ENCODE assay signal across 12 cellular contexts in genomic region chr10:95694665-95695064, GRCh38. TPM values are rescaled to one million over a fixed set of nuclear protein-coding genes. Genes with fewer than 3 reads are reported as not detected.
DNase-seq lines count a peak whose midpoint lies in the region; ATAC-seq and TF ChIP-seq lines count a peak whose summit lies in the region.
"Had no signal": no experiment of that assay in that cellular context is flagged by ENCODE, and none has a peak within 500 bp of the region (broad histone marks: within the 10 kb centered on the region; RNA-seq: fewer than 3 reads in every experiment).

No MANE protein-coding gene starts in this region.

- peak overlapping the region; percentile 36 to 99 (median 97) for H3K27ac Mint-ChIP-seq in CD4-positive, alpha-beta memory T cell
- H3K27ac Mint-ChIP-seq in activated T-helper 17 cell treated with anti-CD3 and anti-CD28 coated beads, Interleukin-2, amount 50 U/mL, for 72 hours, result peak overlapping the region; percentile 98
- H3K27ac Mint-ChIP-seq in natural killer cell treated with Interleukin-12 subunit alpha and Interleukin-12 subunit beta and Interleukin-15 and Interleukin-18, amount 100 ng/mL, for 72 hours, result peak overlapping the region; percentile 86 to 92

- RAD21 ChIA-PET in HCT116 (lab: Charles Lee; ENCODE audit: low non-redundant PET in 1 of 2, low total read pairs in 2 of 2, uncharacterized antibody in 2 of 2, unreplicated experiment in 2 of 2), result no interaction called here

- H3K9me3 Mint-ChIP-seq in CD4-positive, alpha-beta memory T cell, result peaks cover 0 to 4% (median 0%) of the 10 kb centered on the region in 8 donors
- H3K9me3 Mint-ChIP-seq in activated T-helper 17 cell treated with anti-CD3 and anti-CD28 coated beads, Interleukin-2, amount 50 U/mL, for 72 hours, result no peaks in the 10 kb centered on the region
- H3K9me3 Mint-ChIP-seq in natural killer cell treated with Interleukin-12 subunit alpha and Interleukin-12 subunit beta and Interleukin-15 and Interleukin-18, amount 100 ng/mL, for 72 hours, result no peaks in the 10 kb centered on the region

- TF ChIP-seq POLR2A in HCT116 (IDR thresholded peaks at IDR 0.05; ENCODE audit: borderline replicate concordance, extremely low read depth, insufficient read depth, insufficient read length), result no peak

- H3K4me3 Mint-ChIP-seq in CD4-positive, alpha-beta memory T cell, result peak overlapping the region in 6 of 8 donors; percentile 95 to 98 (median 96)
- peak overlapping the region; percentile 98 for H3K4me3 Mint-ChIP-seq in activated T-helper 17 cell treated with anti-CD3 and anti-CD28 coated beads, Interleukin-2, amount 50 U/mL, for 72 hours
- H3K4me3 Mint-ChIP-seq in natural killer cell treated with Interleukin-12 subunit alpha and Interleukin-12 subunit beta and Interleukin-15 and Interleukin-18, amount 100 ng/mL, for 72 hours, result peak overlapping the region; percentile 95

- BruUV-seq in HCT116 (replicated peaks; lab: Mats Ljungman, UMichigan), result no TSS peak

- no peak overlapping the region for H3K4me3 ChIP-seq in CD4-positive, alpha-beta memory T cell (ENCODE audit: low read length in 2 of 2)
- no peak overlapping the region for H3K4me3 ChIP-seq in HCT116 (replicated peaks in 1 of 2; ENCODE audit: low read depth in 1 of 2, low read length in 2 of 2)

- no peak for TF ChIP-seq RAD21 in HCT116 (IDR thresholded peaks at IDR 0.05; ENCODE audit: low read depth)

- POLR2A ChIA-PET in CD4-positive, alpha-beta memory T cell (lab: Charles Lee; ENCODE audit: partially characterized antibody), result interaction anchor here (1.3 to 4.0 kb wide), 7 partner anchors 38 to 435 kb away, joined by 4 to 27 read pairs (median 14); partner anchors contain the start of genes ALDH18A1, CC2D2B and ZNF518A
- POLR2A ChIA-PET in HCT116 (lab: Charles Lee), result interaction anchor here (2.1 kb wide), 1 partner anchor 147 kb away, joined by 6 read pairs; no protein-coding TSS in a partner anchor

- H3K9me2 ChIP-seq in HCT116 (ENCODE audit: insufficient read depth), result no peaks in the 10 kb centered on the region

- ATAC-seq in HCT116 (no peak), HG02885 (IDR thresholded peaks at IDR 0.05; ENCODE audit: poor library complexity, unreplicated experiment) (no peak)
- ATAC-seq in activated T-helper 17 cell treated with anti-CD3 and anti-CD28 coated beads, Interleukin-2, amount 50 U/mL, for 72 hours (replicated peaks), result no peak
- ATAC-seq in natural killer cell treated with Interleukin-12 subunit alpha and Interleukin-12 subunit beta and Interleukin-15 and Interleukin-18, amount 100 ng/mL, for 72 hours, result no peak

- H2AFZ ChIP-seq in HCT116 (ENCODE audit: low read depth, low read length, poor library complexity, severe bottlenecking), result peak overlapping the region; percentile 81

- no peaks in the 10 kb centered on the region for H3K9me3 ChIP-seq in CD4-positive, alpha-beta memory T cell (ENCODE audit: control insufficient read depth in 1 of 2, low read length in 2 of 2)
- no peaks in the 10 kb centered on the region for H3K9me3 ChIP-seq in HCT116 (ENCODE audit: control insufficient read depth in 1 of 2, insufficient read depth in 1 of 2, low read depth in 1 of 2, low read length in 2 of 2)
- H3K9me3 ChIP-seq: suprapubic skin had no signal

- H3K27me3 Mint-ChIP-seq in CD4-positive, alpha-beta memory T cell, result no peaks in the 10 kb centered on the region
- H3K27me3 Mint-ChIP-seq in activated T-helper 17 cell treated with anti-CD3 and anti-CD28 coated beads, Interleukin-2, amount 50 U/mL, for 72 hours, result peaks cover 9% of the 10 kb centered on the region
- H3K27me3 Mint-ChIP-seq in natural killer cell treated with Interleukin-12 subunit alpha and Interleukin-12 subunit beta and Interleukin-15 and Interleukin-18, amount 100 ng/mL, for 72 hours, result peaks cover 0 to 19% of the 10 kb centered on the region in 2 donors

- H4K20me1 ChIP-seq in HCT116 (ENCODE audit: insufficient read depth), result no peaks in the 10 kb centered on the region

- peaks cover 7 to 31% of the 10 kb centered on the region in 2 donors for H3K36me3 Mint-ChIP-seq in CD4-positive, alpha-beta memory T cell
- peaks cover 44% of the 10 kb centered on the region for H3K36me3 Mint-ChIP-seq in activated T-helper 17 cell treated with anti-CD3 and anti-CD28 coated beads, Interleukin-2, amount 50 U/mL, for 72 hours (ENCODE audit: low read depth)
- peaks cover 27% of the 10 kb centered on the region for H3K36me3 Mint-ChIP-seq in natural killer cell treated with Interleukin-12 subunit alpha and Interleukin-12 subunit beta and Interleukin-15 and Interleukin-18, amount 100 ng/mL, for 72 hours

- DNase-seq in CD4-positive, alpha-beta memory T cell, result no peak
- DNase-seq in HCT116 (ENCODE audit: low read depth, low spot score) (no peak), NCI-H345 treated with DMSO at 0.1 percent for 48 hours (lab: John Stamatoyannopoulos, UW; ENCODE audit: unreplicated experiment) (no peak)
- DNase-seq in natural killer cell treated with Interleukin-12 subunit alpha and Interleukin-12 subunit beta and Interleukin-15 and Interleukin-18, amount 100 ng/mL, for 72 hours (ENCODE audit: low spot score), result no peak
- no peak for DNase-seq in central memory CD4-positive, alpha-beta T cell
- no peak for DNase-seq in stimulated activated CD4-positive, alpha-beta T cell treated with anti-CD3 and anti-CD28 coated beads, Interleukin-4, amount 100 ng/mL, for 4 hours
- DNase-seq: Right ventricle myocardium superior; stimulated activated CD4-positive, alpha-beta T cell treated with anti-CD3 and anti-CD28 coated beads, Interleukin-2, amount 100 ng/mL, for 24 hours had no signal

- no peak overlapping the region for H3K27ac ChIP-seq in CD4-positive, alpha-beta memory T cell (ENCODE audit: low read depth, low read length)
- H3K27ac ChIP-seq in HCT116 (ENCODE audit: low read depth, low read length), result no peak overlapping the region
- H3K27ac ChIP-seq: epithelial cell of prostate, suprapubic skin had no signal

- no peaks in the 10 kb centered on the region for H3K27me3 ChIP-seq in CD4-positive, alpha-beta memory T cell (ENCODE audit: insufficient read depth, low read length)
- no peaks in the 10 kb centered on the region for H3K27me3 ChIP-seq in HCT116 (ENCODE audit: insufficient read depth, low read length)
- H3K27me3 ChIP-seq: suprapubic skin had no signal

- no peaks in the 10 kb centered on the region for H3K36me3 ChIP-seq in CD4-positive, alpha-beta memory T cell (ENCODE audit: insufficient read depth, low read length)
- H3K36me3 ChIP-seq in HCT116 (ENCODE audit: control insufficient read depth in 1 of 2, insufficient read depth in 2 of 2, low read length in 2 of 2), result peaks cover 15 to 16% of the 10 kb centered on the region in 2 experiments; a peak in 3 of 4 replicates

- peaks cover 36% of the 10 kb centered on the region for H3K79me2 ChIP-seq in HCT116 (ENCODE audit: insufficient read depth, low read length)

- no peak for TF ChIP-seq CTCF in HCT116 (IDR thresholded peaks at IDR 0.05 in 2 of 3, conservative IDR thresholded peaks at IDR 0.05 in 1 of 3; ENCODE audit: borderline replicate concordance in 1 of 3, insufficient read depth in 1 of 3, low read depth in 2 of 3, low read length in 2 of 3)

- H3K4me2 ChIP-seq in HCT116 (ENCODE audit: low read length), result peak overlapping the region; percentile 26

- H3K4me1 ChIP-seq in CD4-positive, alpha-beta memory T cell (ENCODE audit: insufficient read depth, low read length), result peaks cover 29% of the 10 kb centered on the region
- H3K4me1 ChIP-seq in HCT116 (ENCODE audit: control insufficient read depth in 1 of 2, insufficient read depth in 2 of 2, low read length in 2 of 2), result peaks cover 5 to 12% of the 10 kb centered on the region in 2 experiments; a peak in 2 of 4 replicates

- CTCF ChIA-PET in CD4-positive, alpha-beta memory T cell (lab: Charles Lee; ENCODE audit: partially characterized antibody), result interaction anchor here (0.7 to 6.1 kb wide), 25 partner anchors 8 to 598 kb away, joined by 3 to 290 read pairs (median 9); partner anchors contain the start of gene CC2D2B
- CTCF ChIA-PET in HCT116 (lab: Charles Lee), result interaction anchor here (0.6 to 3.6 kb wide), 8 partner anchors 9 to 1312 kb away, joined by 3 to 105 read pairs (median 8); no protein-coding TSS in a partner anchor

- H3K9ac ChIP-seq in HCT116 (ENCODE audit: low read length), result no peak overlapping the region

- peaks cover 18 to 44% (median 32%) of the 10 kb centered on the region in 4 donors for H3K4me1 Mint-ChIP-seq in CD4-positive, alpha-beta memory T cell
- H3K4me1 Mint-ChIP-seq in activated T-helper 17 cell treated with anti-CD3 and anti-CD28 coated beads, Interleukin-2, amount 50 U/mL, for 72 hours, result peaks cover 26% of the 10 kb centered on the region
- H3K4me1 Mint-ChIP-seq in natural killer cell treated with Interleukin-12 subunit alpha and Interleukin-12 subunit beta and Interleukin-15 and Interleukin-18, amount 100 ng/mL, for 72 hours (ENCODE audit: low read depth in 2 of 2), result peaks cover 33 to 35% of the 10 kb centered on the region in 2 donors

- intact Hi-C loops in CD4-positive, alpha-beta memory T cell (cut with micrococcal nuclease), result loop anchor here (1.0 to 10.0 kb wide), 10 partner anchors 148 to 1990 kb away; partner anchors contain the start of genes CC2D2B, CCNJ, FRA10AC1 and FRAT2
- intact Hi-C loops in HCT116 (cut with micrococcal nuclease), result loop anchor here (1.0 kb wide), 3 partner anchors 148 to 213 kb away; partner anchors contain the start of gene CC2D2B

TF ChIP-seq in HCT116, 20 proteins besides CTCF, POLR2A, EP300 and RAD21 (continues in another document):
- TF ChIP-seq ZNF274 (IDR thresholded peaks at IDR 0.05; ENCODE audit: low read depth, low read length) (no peak), JUND (IDR thresholded peaks at IDR 0.05) (no peak), EZH2phosphoT487 (IDR thresholded peaks at IDR 0.05; ENCODE audit: borderline replicate concordance) (no peak)

RNA-seq across cellular contexts. Expression of gene TCTN3, which starts 0.9 kb away (rescaled TPM):
- total RNA-seq in CD4-positive, alpha-beta memory T cell, result 10 to 100 TPM; 20.5 to 22.2 TPM
- polyA plus RNA-seq in CD4-positive, alpha-beta memory T cell, result 10 to 100 TPM; 50.4 to 54.9 TPM
- total RNA-seq in HCT116 (2021; ENCODE audit: unreplicated experiment), result 41.7 TPM
- polyA plus RNA-seq in HCT116 (2012), result 25.6 and 31.9 TPM in 2 replicates
- 10 to 100 TPM; 20.3 to 40.6 TPM for total RNA-seq in activated T-helper 17 cell treated with anti-CD3 and anti-CD28 coated beads, Interleukin-2, amount 50 U/mL, for 72 hours
- total RNA-seq in natural killer cell treated with Interleukin-12 subunit alpha and Interleukin-12 subunit beta and Interleukin-15 and Interleukin-18, amount 100 ng/mL, for 72 hours, result 10 to 100 TPM; 17.5 to 52.0 TPM

RNA-seq across cellular contexts. Expression of gene ALDH18A1, which starts 38.2 kb away (rescaled TPM):
- total RNA-seq in CD4-positive, alpha-beta memory T cell, result 10 to 100 TPM; 25.9 to 29.3 TPM
- polyA plus RNA-seq in CD4-positive, alpha-beta memory T cell, result 10 to 100 TPM; 52.8 to 77.5 TPM
- total RNA-seq in HCT116 (2021; ENCODE audit: unreplicated experiment), result 87.6 TPM
- 55.4 and 56.6 TPM in 2 replicates for polyA plus RNA-seq in HCT116 (2012)
- 10 to 100 TPM; 58.9 to 98.5 TPM for total RNA-seq in activated T-helper 17 cell treated with anti-CD3 and anti-CD28 coated beads, Interleukin-2, amount 50 U/mL, for 72 hours
- 10 to 100 TPM; 87.0 to 91.1 TPM for total RNA-seq in natural killer cell treated with Interleukin-12 subunit alpha and Interleukin-12 subunit beta and Interleukin-15 and Interleukin-18, amount 100 ng/mL, for 72 hours
